Comparison of ENCODE assay signal across 8 cellular contexts in the genomic region with DNA sequence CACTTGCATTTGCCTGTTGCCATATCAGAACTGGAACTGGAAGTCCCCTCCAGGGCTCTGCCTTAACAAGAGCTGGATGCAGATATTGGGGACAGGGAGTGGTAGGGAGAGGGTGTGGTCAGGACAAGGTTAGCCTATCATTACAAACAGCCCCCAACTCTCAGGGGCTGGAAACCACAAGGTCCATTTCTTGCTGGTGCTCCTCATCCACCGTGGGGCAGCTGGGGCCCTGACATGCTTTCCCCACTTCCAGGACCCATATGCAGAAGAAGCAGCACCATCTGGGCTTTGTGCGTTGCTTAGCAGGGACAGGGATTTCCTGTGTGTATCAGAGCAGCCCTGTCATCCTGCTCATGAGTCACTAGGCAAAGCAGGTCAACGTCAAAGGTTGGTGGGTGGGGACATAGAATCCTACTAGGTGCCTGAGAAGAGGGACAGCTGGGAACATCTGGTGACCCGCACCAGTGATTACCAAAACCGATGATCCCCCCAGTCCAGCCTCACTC. TPM values are rescaled to one million over a fixed set of nuclear protein-coding genes. Genes with fewer than 3 reads are reported as not detected.
DNase-seq lines count a peak whose midpoint lies in the region; ATAC-seq and TF ChIP-seq lines count a peak whose summit lies in the region.

No MANE protein-coding gene starts in this region.

- TF ChIP-seq CTCF in mesothelial cell of epicardium (IDR thresholded peaks at IDR 0.05; ENCODE audit: unreplicated experiment) (no peak), uterus (IDR thresholded peaks at IDR 0.05) (no peak)

- no peaks in the 10 kb centered on the region for H3K36me3 Mint-ChIP-seq in mesothelial cell of epicardium

- H3K27me3 Mint-ChIP-seq in mesothelial cell of epicardium (ENCODE audit: low read depth) = no peaks in the 10 kb centered on the region

- no peaks in the 10 kb centered on the region for H3K27me3 ChIP-seq in uterus

- no peak for TF ChIP-seq POLR2A in uterus (IDR thresholded peaks at IDR 0.05)

- no peak overlapping the region for H3K4me3 ChIP-seq in uterus

- no peak overlapping the region for H3K27ac ChIP-seq in uterus

- H3K4me1 ChIP-seq in uterus = no peaks in the 10 kb centered on the region

- no peak overlapping the region for H3K4me3 Mint-ChIP-seq in mesothelial cell of epicardium

- no peaks in the 10 kb centered on the region for H3K36me3 ChIP-seq in uterus

- no peaks in the 10 kb centered on the region for H3K9me3 ChIP-seq in uterus

- no peak overlapping the region for H3K27ac Mint-ChIP-seq in mesothelial cell of epicardium

- H3K4me1 Mint-ChIP-seq in mesothelial cell of epicardium = no peaks in the 10 kb centered on the region

- intact Hi-C loops in uterus (cut with DNase I; ENCODE audit: low total_unique reads) = no loop called here

- H3K9me3 Mint-ChIP-seq in mesothelial cell of epicardium = no peaks in the 10 kb centered on the region

- ATAC-seq in GM18519 (IDR thresholded peaks at IDR 0.05; ENCODE audit: low FRiP score, unreplicated experiment) (peak; percentile 82), HG02678 (IDR thresholded peaks at IDR 0.05; ENCODE audit: unreplicated experiment) (peak; percentile 80)

- peak; percentile 5 for DNase-seq in NCI-H69 (lab: John Stamatoyannopoulos, UW)
- DNase-seq in activated gamma-delta T cell treated with anti-CD3 and anti-CD28 coated beads, Interleukin-2, amount 50 U/mL, for 16 hours (ENCODE audit: low read depth) = peak; percentile 4
- DNase-seq in renal cortical epithelial cell (ENCODE audit: low read depth) = peak; percentile 52
- no peak for DNase-seq in hippocampal formation (lab: John Stamatoyannopoulos, UW)
- no peak for DNase-seq in mesothelial cell of epicardium (ENCODE audit: low spot score in 2 of 2, unreplicated experiment in 2 of 2)
- DNase-seq in uterus = no peak

RNA-seq across cellular contexts. Expression of a gene that starts 26.9 kb away (rescaled TPM):
- 2.7 and 4.2 TPM in 2 replicates for total RNA-seq in renal cortical epithelial cell
- total RNA-seq in mesothelial cell of epicardium = 8.9 to 10.7 TPM (median 9.9 TPM) in 3 replicates
- 10 to 100 TPM in 1 of 4 donors, 1 to 10 TPM in 3; 3.5 to 19.1 (median 6.9) TPM for total RNA-seq in uterus

Comparison
In these comparisons a context has a peak if more than half of its experiments do, and no peak if none do; other contexts are left out.
1. DNase-seq: peak in NCI-H69 (single experiment), activated gamma-delta T cell treated with anti-CD3 and anti-CD28 coated beads, Interleukin-2, amount 50 U/mL, for 16 hours (single experiment) and renal cortical epithelial cell (single experiment); none in hippocampal formation (0 of 2), mesothelial cell of epicardium (0 of 2) and uterus (0 of 2).